2 cellular contexts compared by ENCODE assay signal in the genomic region with DNA sequence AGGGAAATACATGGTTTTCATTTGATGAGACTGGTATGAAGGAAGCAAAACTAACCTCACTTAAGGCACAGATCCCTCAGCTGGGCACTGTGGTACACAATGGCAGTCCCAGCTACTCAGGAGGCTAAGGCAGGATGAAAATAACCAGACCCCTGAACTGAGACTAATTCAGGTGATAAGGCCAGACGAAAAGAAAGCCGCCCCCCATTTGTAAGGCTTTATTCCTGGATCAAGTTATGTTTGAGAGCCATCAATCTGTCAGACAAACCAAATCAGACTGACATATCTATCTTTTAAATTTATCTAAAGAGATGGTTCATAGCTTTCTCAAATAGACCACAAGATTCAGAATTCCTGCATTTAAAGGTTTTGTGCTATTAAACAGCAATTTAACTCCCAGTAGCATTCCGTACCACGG.
A peak's percentile ranks its signal among the peaks of the same experiment; 100 is the strongest.
TF ChIP-seq lines count a peak whose summit lies in the region.

No MANE protein-coding gene starts in this region.

TF ChIP-seq in K562, 482 proteins besides CTCF, POLR2A, EP300 and RAD21:
- TF ChIP-seq SMAD1 (IDR thresholded peaks at IDR 0.05; ENCODE audit: low read depth, low read length, partially characterized antibody): peak; percentile 13
- no peak for TF ChIP-seq KLF16 (IDR thresholded peaks at IDR 0.05)
- TF ChIP-seq RBFOX2 (IDR thresholded peaks at IDR 0.05; ENCODE audit: low read depth, low read length): peak; percentile 59
TF ChIP-seq in K562: peak in this region for 2.

TF ChIP-seq in neural cell, 6 proteins besides CTCF, POLR2A, EP300 and RAD21:
- TF ChIP-seq POLR2AphosphoS5 (IDR thresholded peaks at IDR 0.05) (no peak), EZH2 (IDR thresholded peaks at IDR 0.05; ENCODE audit: borderline replicate concordance, insufficient read depth, low read length, poor library complexity, severe bottlenecking) (no peak), SMC3 (conservative IDR thresholded peaks at IDR 0.05; ENCODE audit: poor library complexity) (no peak), MXI1 (conservative IDR thresholded peaks at IDR 0.05; ENCODE audit: poor library complexity, severe bottlenecking) (no peak), TAF1 (IDR thresholded peaks at IDR 0.05; ENCODE audit: low read depth) (no peak)
- TF ChIP-seq, protein P1, sequence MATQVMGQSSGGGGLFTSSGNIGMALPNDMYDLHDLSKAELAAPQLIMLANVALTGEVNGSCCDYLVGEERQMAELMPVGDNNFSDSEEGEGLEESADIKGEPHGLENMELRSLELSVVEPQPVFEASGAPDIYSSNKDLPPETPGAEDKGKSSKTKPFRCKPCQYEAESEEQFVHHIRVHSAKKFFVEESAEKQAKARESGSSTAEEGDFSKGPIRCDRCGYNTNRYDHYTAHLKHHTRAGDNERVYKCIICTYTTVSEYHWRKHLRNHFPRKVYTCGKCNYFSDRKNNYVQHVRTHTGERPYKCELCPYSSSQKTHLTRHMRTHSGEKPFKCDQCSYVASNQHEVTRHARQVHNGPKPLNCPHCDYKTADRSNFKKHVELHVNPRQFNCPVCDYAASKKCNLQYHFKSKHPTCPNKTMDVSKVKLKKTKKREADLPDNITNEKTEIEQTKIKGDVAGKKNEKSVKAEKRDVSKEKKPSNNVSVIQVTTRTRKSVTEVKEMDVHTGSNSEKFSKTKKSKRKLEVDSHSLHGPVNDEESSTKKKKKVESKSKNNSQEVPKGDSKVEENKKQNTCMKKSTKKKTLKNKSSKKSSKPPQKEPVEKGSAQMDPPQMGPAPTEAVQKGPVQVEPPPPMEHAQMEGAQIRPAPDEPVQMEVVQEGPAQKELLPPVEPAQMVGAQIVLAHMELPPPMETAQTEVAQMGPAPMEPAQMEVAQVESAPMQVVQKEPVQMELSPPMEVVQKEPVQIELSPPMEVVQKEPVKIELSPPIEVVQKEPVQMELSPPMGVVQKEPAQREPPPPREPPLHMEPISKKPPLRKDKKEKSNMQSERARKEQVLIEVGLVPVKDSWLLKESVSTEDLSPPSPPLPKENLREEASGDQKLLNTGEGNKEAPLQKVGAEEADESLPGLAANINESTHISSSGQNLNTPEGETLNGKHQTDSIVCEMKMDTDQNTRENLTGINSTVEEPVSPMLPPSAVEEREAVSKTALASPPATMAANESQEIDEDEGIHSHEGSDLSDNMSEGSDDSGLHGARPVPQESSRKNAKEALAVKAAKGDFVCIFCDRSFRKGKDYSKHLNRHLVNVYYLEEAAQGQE (IDR thresholded peaks at IDR 0.05; ENCODE audit: borderline replicate concordance): no peak
TF ChIP-seq in neural cell: peak in this region for 0.
